ENCODE assay signal across 18 cellular contexts in genomic region chr21:20272791-20273362, GRCh38.
DNase-seq lines count a peak whose midpoint lies in the region; ATAC-seq, FAIRE-seq and TF ChIP-seq lines count a peak whose summit lies in the region.
"Had no signal": no experiment of that assay in that cellular context is flagged by ENCODE, and none has a peak within 500 bp of the region (broad histone marks: within the 10 kb centered on the region; RNA-seq: fewer than 3 reads in every experiment).

No MANE protein-coding gene starts in this region.

- H3K9me3 ChIP-seq in H9 (ENCODE audit: control insufficient read depth, low read depth, low read length), result no peaks in the 10 kb centered on the region
- H3K9me3 ChIP-seq in mesodermal cell (ENCODE audit: control insufficient read depth, low read length), result no peaks in the 10 kb centered on the region
- no peaks in the 10 kb centered on the region for H3K9me3 ChIP-seq in mesenchymal stem cell (ENCODE audit: control insufficient read depth, low read length)

- H3K4me3 ChIP-seq in bronchial epithelial cell (ENCODE audit: low read depth, low read length) (no peak overlapping the region), mesodermal cell (ENCODE audit: extremely low read depth, insufficient read depth, low read length, poor library complexity, severe bottlenecking) (no peak overlapping the region), mesenchymal stem cell (ENCODE audit: insufficient read depth in 1 of 2, low read depth in 1 of 2, low read length in 2 of 2) (no peak overlapping the region)

- H3K14ac ChIP-seq in H9 (ENCODE audit: insufficient read depth, low read length) (no peak overlapping the region), mesenchymal stem cell (ENCODE audit: low read length in 2 of 2) (no peak overlapping the region)

- ATAC-seq in activated T-helper 17 cell treated with anti-CD3 and anti-CD28 coated beads, Interleukin-2, amount 50 U/mL, for 72 hours (replicated peaks), result no peak
- ATAC-seq: Panc1 had no signal

- no peaks in the 10 kb centered on the region for H3K36me3 ChIP-seq in bronchial epithelial cell (ENCODE audit: control insufficient read depth, insufficient read depth, low read length)
- H3K36me3 ChIP-seq in mesodermal cell (ENCODE audit: control insufficient read depth, insufficient read depth, low read length), result no peaks in the 10 kb centered on the region
- H3K36me3 ChIP-seq in mesenchymal stem cell (ENCODE audit: control insufficient read depth in 1 of 2, insufficient read depth in 2 of 2, low read depth in 1 of 2, low read length in 2 of 2), result no peaks in the 10 kb centered on the region

- H2BK5ac ChIP-seq in H9 (ENCODE audit: insufficient read length, low read length), result no peak overlapping the region
- no peak overlapping the region for H2BK5ac ChIP-seq in mesenchymal stem cell (ENCODE audit: low read depth, low read length, poor library complexity, severe bottlenecking)

- H4K8ac ChIP-seq in H9 (replicated peaks; ENCODE audit: insufficient read length, low read depth, low read length) (no peak overlapping the region), mesenchymal stem cell (ENCODE audit: low read length) (no peak overlapping the region)

- no peak overlapping the region for H4K5ac ChIP-seq in H9 (ENCODE audit: insufficient read length, low read depth, low read length)

- peaks cover 4 to 9% of the 10 kb centered on the region in 2 experiments for H3K9me3 Mint-ChIP-seq in H9
- peaks cover 17% of the 10 kb centered on the region for H3K9me3 Mint-ChIP-seq in activated T-helper 17 cell treated with anti-CD3 and anti-CD28 coated beads, Interleukin-2, amount 50 U/mL, for 72 hours

- no peak overlapping the region for H3K56ac ChIP-seq in H9 (ENCODE audit: insufficient read length, low read depth, low read length)

- H2BK120ac ChIP-seq in H9 (ENCODE audit: low read depth, low read length, poor library complexity, severe bottlenecking) (no peak overlapping the region), mesenchymal stem cell (ENCODE audit: low read depth, low read length) (no peak overlapping the region)

- no peaks in the 10 kb centered on the region for H3K79me1 ChIP-seq in H9 (ENCODE audit: insufficient read depth, low read depth, low read length, poor library complexity, severe bottlenecking)
- H3K79me1 ChIP-seq in mesenchymal stem cell (replicated peaks; ENCODE audit: low read length, poor library complexity, severe bottlenecking), result no peaks in the 10 kb centered on the region

- no peak overlapping the region for H3K4ac ChIP-seq in H9 (ENCODE audit: low read depth, low read length)
- no peak overlapping the region for H3K4ac ChIP-seq in mesenchymal stem cell (ENCODE audit: low read depth in 1 of 2, low read length in 2 of 2)

- H3K18ac ChIP-seq in H9 (ENCODE audit: insufficient read length, low read depth, low read length) (no peak overlapping the region), mesenchymal stem cell (ENCODE audit: low read depth in 1 of 2, low read length in 2 of 2) (no peak overlapping the region)

- DNase-seq in H9 (peak; percentile 27), NCI-H69 (lab: John Stamatoyannopoulos, UW) (peak; percentile 56), bronchial epithelial cell (ENCODE audit: low read depth) (peak; percentile 17), LoVo (ENCODE audit: low spot score) (no peak), mesenchymal stem cell (no peak), cerebellar nuclear complex (lab: John Stamatoyannopoulos, UW) (no peak)
- DNase-seq: AML-193, Calu3, DMS79, GOT3, Kasumi-1, NCI-H2081, NCI-H526, SHP77 had no signal

- H3K4me3 Mint-ChIP-seq in H9, result no peak overlapping the region
- H3K4me3 Mint-ChIP-seq in activated T-helper 17 cell treated with anti-CD3 and anti-CD28 coated beads, Interleukin-2, amount 50 U/mL, for 72 hours, result no peak overlapping the region

- no peaks in the 10 kb centered on the region for H3K23me2 ChIP-seq in H9 (ENCODE audit: insufficient read length, low read depth, low read length, poor library complexity, severe bottlenecking)

- no peak overlapping the region for H2BK15ac ChIP-seq in H9 (ENCODE audit: low read depth, low read length)
- no peak overlapping the region for H2BK15ac ChIP-seq in mesenchymal stem cell (ENCODE audit: low read depth, poor library complexity, severe bottlenecking)

- no peaks in the 10 kb centered on the region for H3K79me2 ChIP-seq in H9 (ENCODE audit: insufficient read depth, low read length)

- H4K20me1 ChIP-seq in H9 (ENCODE audit: control insufficient read depth, insufficient read depth, insufficient read length), result no peaks in the 10 kb centered on the region

- no peak overlapping the region for H3T11ph ChIP-seq in H9 (ENCODE audit: low read length)

- H3K9ac ChIP-seq in H9 (ENCODE audit: extremely low read depth, insufficient read length, low read length), result no peak overlapping the region
- H3K9ac ChIP-seq in mesenchymal stem cell (ENCODE audit: low read length), result no peak overlapping the region

- TF ChIP-seq CTCF in H9 (conservative IDR thresholded peaks at IDR 0.05) (no peak), bronchial epithelial cell (IDR thresholded peaks at IDR 0.05; ENCODE audit: insufficient read depth, low read length, severe bottlenecking) (no peak)

- no peak overlapping the region; a peak in 2 of 7 replicates for H3K27ac Mint-ChIP-seq in H9
- H3K27ac Mint-ChIP-seq in activated T-helper 17 cell treated with anti-CD3 and anti-CD28 coated beads, Interleukin-2, amount 50 U/mL, for 72 hours, result no peak overlapping the region

- H3K36me3 Mint-ChIP-seq in H9 (ENCODE audit: insufficient read depth in 1 of 3, low read depth in 3 of 3), result peaks cover 2 to 27% (median 7%) of the 10 kb centered on the region in 3 experiments; a peak in 6 of 7 replicates
- no peaks in the 10 kb centered on the region for H3K36me3 Mint-ChIP-seq in activated T-helper 17 cell treated with anti-CD3 and anti-CD28 coated beads, Interleukin-2, amount 50 U/mL, for 72 hours (ENCODE audit: low read depth)

- FAIRE-seq in bronchial epithelial cell (lab: Jason Lieb, UNC), result no peak
- FAIRE-seq: G401.6 had no signal

- no peak overlapping the region for H2AK5ac ChIP-seq in H9 (ENCODE audit: insufficient read length, low read length)
- H2AK5ac ChIP-seq in mesenchymal stem cell (ENCODE audit: low read length, severe bottlenecking), result no peak overlapping the region

- no peak overlapping the region for H2BK12ac ChIP-seq in H9 (ENCODE audit: insufficient read length, low read depth, low read length)
- no peak overlapping the region for H2BK12ac ChIP-seq in mesenchymal stem cell (ENCODE audit: low read length in 2 of 2)

- no CpG with 5 or more reads among the region's 5 CpGs for WGBS in H9 (ENCODE audit: extremely low coverage, insufficient read length, low lambda C conversion rate)
- WGBS in mesodermal cell (ENCODE audit: insufficient coverage in 2 of 2), 2 experiments, result 44 to 64% methylated on average over 3 to 4 of the region's 5 CpGs
- 69% methylated on average over 5 of the region's 5 CpGs for WGBS in mesenchymal stem cell

- H3K4me2 ChIP-seq in H9 (ENCODE audit: insufficient read depth, insufficient read length, low read length) (no peak overlapping the region), mesenchymal stem cell (ENCODE audit: low read length, poor library complexity, severe bottlenecking) (no peak overlapping the region)

- H2BK20ac ChIP-seq in H9 (ENCODE audit: low read depth, low read length, poor library complexity, severe bottlenecking), result no peak overlapping the region

- H3K27me3 Mint-ChIP-seq in H9 (ENCODE audit: low read depth), result peaks cover 9% of the 10 kb centered on the region
- no peaks in the 10 kb centered on the region for H3K27me3 Mint-ChIP-seq in activated T-helper 17 cell treated with anti-CD3 and anti-CD28 coated beads, Interleukin-2, amount 50 U/mL, for 72 hours

- H2AFZ ChIP-seq in H9 (ENCODE audit: low read length) (no peak overlapping the region), mesenchymal stem cell (ENCODE audit: low read depth, low read length) (no peak overlapping the region)

- H3K4me1 ChIP-seq in H9 (ENCODE audit: insufficient read depth, low read length) (no peaks in the 10 kb centered on the region), mesodermal cell (ENCODE audit: control insufficient read depth, insufficient read depth, low read length, poor library complexity, severe bottlenecking) (no peaks in the 10 kb centered on the region), mesenchymal stem cell (ENCODE audit: control insufficient read depth, insufficient read depth, low read depth, low read length) (no peaks in the 10 kb centered on the region)

- no peak overlapping the region for H3K27ac ChIP-seq in H9 (ENCODE audit: insufficient read length, low read depth, low read length)
- H3K27ac ChIP-seq in mesodermal cell (ENCODE audit: low read depth, low read length, severe bottlenecking), result peak overlapping the region; percentile 54
- no peak overlapping the region for H3K27ac ChIP-seq in mesenchymal stem cell (ENCODE audit: low read length, poor library complexity, severe bottlenecking)

- H3K27me3 ChIP-seq in H9 (ENCODE audit: insufficient read depth, low read length) (no peaks in the 10 kb centered on the region), bronchial epithelial cell (ENCODE audit: control insufficient read depth, insufficient read depth, low read length) (no peaks in the 10 kb centered on the region), mesenchymal stem cell (ENCODE audit: control insufficient read depth in 1 of 2, insufficient read depth in 1 of 2, low read length in 2 of 2) (no peaks in the 10 kb centered on the region)

- H4K91ac ChIP-seq in H9 (ENCODE audit: insufficient read length, low read depth, low read length), result no peak overlapping the region
- no peak overlapping the region for H4K91ac ChIP-seq in mesenchymal stem cell (ENCODE audit: low read length)

- H3K4me1 Mint-ChIP-seq in H9, result peaks cover 35 to 49% of the 10 kb centered on the region in 2 experiments
- no peaks in the 10 kb centered on the region for H3K4me1 Mint-ChIP-seq in activated T-helper 17 cell treated with anti-CD3 and anti-CD28 coated beads, Interleukin-2, amount 50 U/mL, for 72 hours

- H3K23ac ChIP-seq in H9 (ENCODE audit: insufficient read length, low read depth, low read length), result no peak overlapping the region
- no peak overlapping the region for H3K23ac ChIP-seq in mesenchymal stem cell (ENCODE audit: low read length in 2 of 2)

Comparison
In these comparisons a context has a peak if more than half of its experiments do, and no peak if none do; other contexts are left out.
1. DNase-seq: peak in H9 (single experiment), NCI-H69 (single experiment) and bronchial epithelial cell (single experiment); none in LoVo (single experiment), mesenchymal stem cell (single experiment) and cerebellar nuclear complex (0 of 2).